Comparison of ENCODE assay signal across 8 cellular contexts in genomic region chr7:35725280-35725680, GRCh38. TPM values are rescaled to one million over a fixed set of nuclear protein-coding genes. Genes with fewer than 3 reads are reported as not detected.
DNase-seq lines count a peak whose midpoint lies in the region; ATAC-seq and TF ChIP-seq lines count a peak whose summit lies in the region.

No MANE protein-coding gene starts in this region.

- peak; percentile 57 for ATAC-seq in GM18502 (IDR thresholded peaks at IDR 0.05; ENCODE audit: poor library complexity, unreplicated experiment)
- ATAC-seq in HG02678 (IDR thresholded peaks at IDR 0.05; ENCODE audit: unreplicated experiment) = peak; percentile 43

- no peak for TF ChIP-seq EP300 in ovary (IDR thresholded peaks at IDR 0.05)

- H3K27ac Mint-ChIP-seq in T-helper 2 cell treated with Interferon-gamma antibody and Interleukin-4, amounts not matched to agents 5 μg/mL and 100 μg/mL, for 36 hours = peak overlapping the region; percentile 84
- H3K27ac Mint-ChIP-seq in immature natural killer cell = peak overlapping the region; percentile 86 to 95 (median 93)

- DNase-seq in T-helper 2 cell treated with Interferon-gamma antibody and Interleukin-4, amounts not matched to agents 5 μg/mL and 100 μg/mL, for 36 hours (ENCODE audit: low spot score) = peak; percentile 47
- peak; percentile 83 to 85 (median 84) for DNase-seq in immature natural killer cell
- no peak for DNase-seq in ovary
- no peak for DNase-seq in Kasumi-1 (lab: John Stamatoyannopoulos, UW)
- no peak for DNase-seq in head of caudate nucleus
- no peak for DNase-seq in HUDEP-2 (lab: John Stamatoyannopoulos, UW; ENCODE audit: unreplicated experiment in 76 of 76)

- intact Hi-C loops in ovary (cut with DNase I) (no loop called here), head of caudate nucleus (cut with DNase I) (no loop called here)

- 92 to 94% (median 92%) methylated on average over 10 of the region's 10 CpGs for WGBS in ovary, 3 donors

- peaks cover 4% of the 10 kb centered on the region for H3K4me1 ChIP-seq in ovary (ENCODE audit: insufficient read depth)

- no peaks in the 10 kb centered on the region for H3K9me3 ChIP-seq in ovary

- H3K27ac ChIP-seq in ovary = no peak overlapping the region

- H3K4me1 Mint-ChIP-seq in T-helper 2 cell treated with Interferon-gamma antibody and Interleukin-4, amounts not matched to agents 5 μg/mL and 100 μg/mL, for 36 hours (ENCODE audit: low read depth) = peaks cover 71% of the 10 kb centered on the region
- H3K4me1 Mint-ChIP-seq in immature natural killer cell = peaks cover 74 to 84% of the 10 kb centered on the region in 2 donors

- no peaks in the 10 kb centered on the region for H3K36me3 ChIP-seq in ovary

- H3K36me3 Mint-ChIP-seq in T-helper 2 cell treated with Interferon-gamma antibody and Interleukin-4, amounts not matched to agents 5 μg/mL and 100 μg/mL, for 36 hours (ENCODE audit: low read depth) = no peaks in the 10 kb centered on the region
- H3K36me3 Mint-ChIP-seq in immature natural killer cell = no peaks in the 10 kb centered on the region

- H3K9me3 Mint-ChIP-seq in T-helper 2 cell treated with Interferon-gamma antibody and Interleukin-4, amounts not matched to agents 5 μg/mL and 100 μg/mL, for 36 hours = peaks cover 3% of the 10 kb centered on the region
- H3K9me3 Mint-ChIP-seq in immature natural killer cell = no peaks in the 10 kb centered on the region

- TF ChIP-seq POLR2A in ovary (IDR thresholded peaks at IDR 0.05) = no peak

- TF ChIP-seq CTCF in ovary (IDR thresholded peaks at IDR 0.05) = no peak

- no peak overlapping the region for H3K4me3 ChIP-seq in ovary

- no peaks in the 10 kb centered on the region for H3K27me3 ChIP-seq in ovary

- H3K4me3 Mint-ChIP-seq in T-helper 2 cell treated with Interferon-gamma antibody and Interleukin-4, amounts not matched to agents 5 μg/mL and 100 μg/mL, for 36 hours = peak overlapping the region; percentile 64
- H3K4me3 Mint-ChIP-seq in immature natural killer cell = peak overlapping the region; percentile 73 to 89 (median 77)

- H3K27me3 Mint-ChIP-seq in T-helper 2 cell treated with Interferon-gamma antibody and Interleukin-4, amounts not matched to agents 5 μg/mL and 100 μg/mL, for 36 hours (ENCODE audit: low read depth) = no peaks in the 10 kb centered on the region
- peaks cover 16 to 18% (median 18%) of the 10 kb centered on the region in 3 donors for H3K27me3 Mint-ChIP-seq in immature natural killer cell (ENCODE audit: low read depth in 3 of 3)

RNA-seq across cellular contexts. Expression of gene HERPUD2, which starts 30.3 kb away (rescaled TPM):
- polyA plus RNA-seq in immature natural killer cell (100 to 1,000 TPM in 1 of 3 donors, 10 to 100 TPM in 2; 65.1 to 115 (median 91.4) TPM), ovary (10 to 100 TPM; 32.7 to 39.6 TPM)
- total RNA-seq in ovary = 10 to 100 TPM; 31.9 to 39.9 (median 38.7) TPM

Comparison
In these comparisons a context has a peak if more than half of its experiments do, and no peak if none do; other contexts are left out.
1. DNase-seq: peak in T-helper 2 cell treated with Interferon-gamma antibody and Interleukin-4, amounts not matched to agents 5 μg/mL and 100 μg/mL, for 36 hours (single experiment) and immature natural killer cell (3 of 3); none in ovary (0 of 5), Kasumi-1 (0 of 2), head of caudate nucleus (0 of 42) and HUDEP-2 (0 of 76).